16 cellular contexts compared by ENCODE assay signal in genomic region chr15:96064351-96064756, GRCh38.
DNase-seq lines count a peak whose midpoint lies in the region; ATAC-seq and TF ChIP-seq lines count a peak whose summit lies in the region.
"Had no signal": no experiment of that assay in that cellular context is flagged by ENCODE, and none has a peak within 500 bp of the region (broad histone marks: within the 10 kb centered on the region; RNA-seq: fewer than 3 reads in every experiment).

No MANE protein-coding gene starts in this region.

- 79% methylated on average over 3 of the region's 3 CpGs for WGBS in right cardiac atrium

- H3K4me3 ChIP-seq in breast epithelium (no peak overlapping the region), RWPE2 (ENCODE audit: severe bottlenecking) (no peak overlapping the region), right cardiac atrium (ENCODE audit: low read length) (no peak overlapping the region), upper lobe of right lung (no peak overlapping the region)
- H3K4me3 ChIP-seq: skin epidermis had no signal

- no peak for TF ChIP-seq POLR2A in breast epithelium (IDR thresholded peaks at IDR 0.05)

- no peaks in the 10 kb centered on the region for H3K27me3 Mint-ChIP-seq in MCF 10A (ENCODE audit: insufficient read depth, unreplicated experiment)

- no peaks in the 10 kb centered on the region for H3K4me1 Mint-ChIP-seq in MCF 10A (ENCODE audit: insufficient read depth, unreplicated experiment)
- H3K4me1 Mint-ChIP-seq: activated naive CD4-positive, alpha-beta T cell treated with anti-CD3 and anti-CD28 coated beads, Interleukin-2, amount 50 U/mL, for 24 hours; central memory CD8-positive, alpha-beta T cell; stimulated activated naive CD8-positive, alpha-beta T cell treated with anti-CD3 and anti-CD28 coated beads, Interleukin-15, amount 100 ng/mL, for 72 hours had no signal

- H3K27me3 ChIP-seq in breast epithelium (no peaks in the 10 kb centered on the region), RWPE2 (ENCODE audit: insufficient read depth, poor library complexity, severe bottlenecking) (no peaks in the 10 kb centered on the region), right cardiac atrium (ENCODE audit: control insufficient read depth, insufficient read depth) (no peaks in the 10 kb centered on the region), upper lobe of right lung (no peaks in the 10 kb centered on the region)

- no peaks in the 10 kb centered on the region for H3K9me3 Mint-ChIP-seq in MCF 10A (ENCODE audit: unreplicated experiment)
- H3K9me3 Mint-ChIP-seq: activated naive CD4-positive, alpha-beta T cell treated with anti-CD3 and anti-CD28 coated beads, Interleukin-2, amount 50 U/mL, for 24 hours had no signal

- CTCF ChIA-PET in MCF 10A (lab: Yijun Ruan, JAX) = interaction anchor here (1.1 kb wide), 1 partner anchor 278 kb away, joined by 3 read pairs; no protein-coding TSS in a partner anchor

- H3K36me3 ChIP-seq in breast epithelium (no peaks in the 10 kb centered on the region), RWPE2 (ENCODE audit: low read depth) (no peaks in the 10 kb centered on the region), upper lobe of right lung (no peaks in the 10 kb centered on the region)

- H3K4me3 Mint-ChIP-seq in MCF 10A (ENCODE audit: unreplicated experiment) = no peak overlapping the region
- H3K4me3 Mint-ChIP-seq: activated naive CD4-positive, alpha-beta T cell treated with anti-CD3 and anti-CD28 coated beads, Interleukin-2, amount 50 U/mL, for 24 hours; central memory CD8-positive, alpha-beta T cell; stimulated activated naive CD8-positive, alpha-beta T cell treated with anti-CD3 and anti-CD28 coated beads, Interleukin-15, amount 100 ng/mL, for 72 hours had no signal

- TF ChIP-seq CTCF in MCF 10A (IDR thresholded peaks at IDR 0.05; ENCODE audit: unreplicated experiment) = no peak
- no peak for TF ChIP-seq CTCF in breast epithelium (IDR thresholded peaks at IDR 0.05)
- TF ChIP-seq CTCF in RWPE2 (IDR thresholded peaks at IDR 0.05; ENCODE audit: poor library complexity, severe bottlenecking) = no peak
- no peak for TF ChIP-seq CTCF in upper lobe of right lung (IDR thresholded peaks at IDR 0.05)

- no peak overlapping the region for H3K27ac Mint-ChIP-seq in MCF 10A (ENCODE audit: low read depth, unreplicated experiment)
- H3K27ac Mint-ChIP-seq: activated naive CD4-positive, alpha-beta T cell treated with anti-CD3 and anti-CD28 coated beads, Interleukin-2, amount 50 U/mL, for 24 hours; stimulated activated naive CD8-positive, alpha-beta T cell treated with anti-CD3 and anti-CD28 coated beads, Interleukin-15, amount 100 ng/mL, for 72 hours had no signal

- H3K27ac ChIP-seq in breast epithelium (no peak overlapping the region), RWPE2 (ENCODE audit: poor library complexity, severe bottlenecking) (no peak overlapping the region), right cardiac atrium (ENCODE audit: low read length) (no peak overlapping the region), upper lobe of right lung (no peak overlapping the region)
- H3K27ac ChIP-seq: skin epidermis had no signal

- DNase-seq in MCF 10A (ENCODE audit: unreplicated experiment) = peak; percentile 12
- no peak for DNase-seq in breast epithelium (ENCODE audit: low spot score in 2 of 2)
- no peak for DNase-seq in RWPE2 (ENCODE audit: low spot score)
- peak in 2 of 3 donors; percentile 25 to 61 for DNase-seq in right cardiac atrium
- no peak for DNase-seq in upper lobe of right lung
- DNase-seq in putamen (ENCODE audit: low spot score) = no peak
- no peak for DNase-seq in activated CD4-positive, alpha-beta T cell treated with anti-CD3 and anti-CD28 coated beads for 1 hour
- DNase-seq in hepatic stellate cell (ENCODE audit: low spot score) = no peak
- DNase-seq: 8988T; activated CD4-positive, CD25-positive, alpha-beta regulatory T cell; NCI-H446; stimulated activated naive CD8-positive, alpha-beta T cell treated with anti-CD3 and anti-CD28 coated beads, Interleukin-15, amount 100 ng/mL, for 72 hours; SW 1271 had no signal

- POLR2A ChIA-PET in MCF 10A (lab: Yijun Ruan, JAX) = no interaction called here

- intact Hi-C loops in MCF 10A (cut with micrococcal nuclease) (no loop called here), breast epithelium (cut with DNase I; ENCODE audit: low total_unique reads) (no loop called here), right cardiac atrium (cut with DNase I) (no loop called here), upper lobe of right lung (cut with DNase I) (no loop called here)

- no peaks in the 10 kb centered on the region for H3K36me3 Mint-ChIP-seq in MCF 10A (ENCODE audit: insufficient read depth, unreplicated experiment)
- H3K36me3 Mint-ChIP-seq: activated naive CD4-positive, alpha-beta T cell treated with anti-CD3 and anti-CD28 coated beads, Interleukin-2, amount 50 U/mL, for 24 hours had no signal

- BruUV-seq in MCF 10A (replicated peaks; lab: Mats Ljungman, UMichigan) = no TSS peak

- H3K4me1 ChIP-seq in breast epithelium (no peaks in the 10 kb centered on the region), RWPE2 (ENCODE audit: insufficient read depth, poor library complexity, severe bottlenecking) (no peaks in the 10 kb centered on the region), right cardiac atrium (ENCODE audit: control insufficient read depth, insufficient read depth, low read length) (peaks cover 8% of the 10 kb centered on the region), upper lobe of right lung (no peaks in the 10 kb centered on the region)

- ATAC-seq in RWPE2 (ENCODE audit: low read depth) (peak; percentile 75), right cardiac atrium (peak; percentile 79 to 90), upper lobe of right lung (peak; percentile 85)
- ATAC-seq: stimulated activated naive CD8-positive, alpha-beta T cell treated with anti-CD3 and anti-CD28 coated beads, Interleukin-15, amount 100 ng/mL, for 72 hours had no signal

- H3K9me3 ChIP-seq in breast epithelium = no peaks in the 10 kb centered on the region
- H3K9me3 ChIP-seq in RWPE2 (ENCODE audit: severe bottlenecking) = no peaks in the 10 kb centered on the region
- H3K9me3 ChIP-seq in right cardiac atrium (ENCODE audit: control insufficient read depth, low read length) = no peaks in the 10 kb centered on the region
- H3K9me3 ChIP-seq in upper lobe of right lung = no peaks in the 10 kb centered on the region

Comparison
In these comparisons a context has a peak if more than half of its experiments do, and no peak if none do; other contexts are left out.
1. DNase-seq: peak in MCF 10A (single experiment) and right cardiac atrium (2 of 3); none in breast epithelium (0 of 2), RWPE2 (single experiment), upper lobe of right lung (single experiment), putamen (single experiment), activated CD4-positive, alpha-beta T cell treated with anti-CD3 and anti-CD28 coated beads for 1 hour (single experiment) and hepatic stellate cell (single experiment).
2. Peak in every context shown above with its lines, with median percentiles within 50 percentile points of each other: ATAC-seq.